9 cellular contexts compared by ENCODE assay signal in the genomic region with DNA sequence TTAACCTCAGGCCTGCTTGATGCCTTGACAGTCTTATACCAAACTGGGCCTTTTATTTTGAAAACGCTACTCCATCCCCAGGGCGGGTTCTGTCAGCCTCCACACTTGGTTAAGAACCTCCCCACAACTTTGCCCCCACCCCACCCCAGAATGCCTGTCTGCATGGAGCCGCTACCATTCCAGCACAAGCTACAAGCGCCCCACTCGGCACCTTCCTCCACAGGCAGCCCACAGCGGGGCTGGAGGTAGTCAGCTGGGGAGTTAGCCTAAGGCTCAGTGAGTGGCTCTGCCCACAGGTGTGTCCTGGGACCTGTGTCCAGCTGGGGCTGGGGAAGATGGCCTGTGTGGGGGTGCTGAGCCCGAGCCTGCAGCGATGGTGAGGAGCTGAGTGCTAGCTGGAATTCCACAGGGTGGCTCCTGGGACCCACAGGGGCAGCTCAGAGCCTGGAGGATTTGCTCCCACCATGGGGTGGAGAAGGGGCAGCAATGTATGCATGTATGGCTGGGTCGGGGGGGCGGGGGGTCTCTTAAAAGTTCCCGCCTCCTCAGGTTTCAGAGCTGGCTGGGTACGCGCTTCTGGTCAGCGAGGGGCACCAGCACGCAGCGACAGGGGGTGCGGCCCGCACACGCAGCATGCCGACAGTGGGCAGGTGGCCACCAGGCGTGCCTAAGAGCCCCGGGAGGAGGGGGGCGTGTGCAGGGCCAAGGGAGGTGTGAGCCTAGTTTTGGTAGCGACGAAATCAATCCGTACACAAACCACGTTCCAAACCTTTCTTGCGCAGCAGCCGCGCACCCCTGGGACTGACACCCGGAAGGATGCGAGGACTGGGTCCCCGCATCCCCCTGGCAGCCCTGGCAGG. TPM values are rescaled to one million over a fixed set of nuclear protein-coding genes. Genes with fewer than 3 reads are reported as not detected.
DNase-seq lines count a peak whose midpoint lies in the region; TF ChIP-seq lines count a peak whose summit lies in the region.
"Had no signal": no experiment of that assay in that cellular context is flagged by ENCODE, and none has a peak within 500 bp of the region (broad histone marks: within the 10 kb centered on the region; RNA-seq: fewer than 3 reads in every experiment).

No MANE protein-coding gene starts in this region.

- no peak for TF ChIP-seq CTCF in VCaP (conservative IDR thresholded peaks at IDR 0.05)
- TF ChIP-seq CTCF in glutamatergic neuron (IDR thresholded peaks at IDR 0.05; ENCODE audit: partially characterized antibody, unreplicated experiment), result no peak
- TF ChIP-seq CTCF in prostate gland (IDR thresholded peaks at IDR 0.05), result no peak
- no peak for TF ChIP-seq CTCF in GM13976 (IDR thresholded peaks at IDR 0.05; ENCODE audit: borderline replicate concordance, control extremely low read depth, extremely low read depth, insufficient read depth, missing control alignments)

- H3K9me3 Mint-ChIP-seq in glutamatergic neuron (ENCODE audit: unreplicated experiment), result peaks cover 5% of the 10 kb centered on the region

- peaks cover 19% of the 10 kb centered on the region for H3K27me3 Mint-ChIP-seq in glutamatergic neuron (ENCODE audit: unreplicated experiment)

- H3K4me1 ChIP-seq in ES-I3 (ENCODE audit: insufficient read depth, low read length), result peaks cover 25% of the 10 kb centered on the region
- peaks cover 3% of the 10 kb centered on the region for H3K4me1 ChIP-seq in prostate gland (replicated peaks)

- intact Hi-C loops in prostate gland (cut with DNase I), result loop anchor here (5.0 kb wide), 1 partner anchor 289 kb away; a partner anchor contains a TSS

- peak overlapping the region; percentile 67; the same call in 1 of the 2 replicates for H3K9ac ChIP-seq in ES-I3 (ENCODE audit: low read depth, low read length)

- H3K27ac Mint-ChIP-seq in glutamatergic neuron (ENCODE audit: unreplicated experiment), result no peak overlapping the region

- H3K27ac ChIP-seq in VCaP (peak overlapping the region; percentile 53; the same call in 1 of the 2 replicates), prostate gland (peak overlapping the region; percentile 83 to 88)
- H3K27ac ChIP-seq: HL-60 had no signal

- H3K36me3 Mint-ChIP-seq in glutamatergic neuron (ENCODE audit: unreplicated experiment), result no peaks in the 10 kb centered on the region

- H3K36me3 ChIP-seq in ES-I3 (ENCODE audit: insufficient read depth, low read length) (no peaks in the 10 kb centered on the region), prostate gland (no peaks in the 10 kb centered on the region)

- peak; percentile 51 for DNase-seq in glutamatergic neuron
- peak; percentile 27 for DNase-seq in prostate gland (ENCODE audit: low spot score)
- no peak for DNase-seq in GDM1 (lab: John Stamatoyannopoulos, UW)
- DNase-seq in OCI-M2 (lab: John Stamatoyannopoulos, UW; ENCODE audit: unreplicated experiment), result no peak
- no peak for DNase-seq in GM13976 (ENCODE audit: low spot score)
- no peak for DNase-seq in NOMO-1 treated with dmso at 0.1 percent for 144 hours (lab: John Stamatoyannopoulos, UW; ENCODE audit: unreplicated experiment)

- in situ Hi-C loops in GM13976 (cut with MboI; ENCODE audit: low sequenced_read_pairs, unreplicated experiment), result no loop called here

- TF ChIP-seq POLR2A in prostate gland (IDR thresholded peaks at IDR 0.05), result no peak

- 16% methylated on average over 29 of the region's 33 CpGs for WGBS in prostate gland

- H3K9me3 ChIP-seq in ES-I3 (ENCODE audit: control insufficient read depth, insufficient read depth, low read length), result no peaks in the 10 kb centered on the region
- H3K9me3 ChIP-seq in prostate gland, result no peaks in the 10 kb centered on the region

- no peaks in the 10 kb centered on the region for H3K4me1 Mint-ChIP-seq in glutamatergic neuron (ENCODE audit: low read depth, unreplicated experiment)

- H3K4me3 ChIP-seq in prostate gland, result peak overlapping the region; percentile 54 to 64

- H3K27me3 ChIP-seq in prostate gland (replicated peaks; ENCODE audit: insufficient read depth), result no peaks in the 10 kb centered on the region

- H3K4me3 Mint-ChIP-seq in glutamatergic neuron (ENCODE audit: unreplicated experiment), result peak overlapping the region; percentile 59

RNA-seq across cellular contexts. Expression of a gene that starts 0.9 kb away (rescaled TPM):
- total RNA-seq in glutamatergic neuron (ENCODE audit: unreplicated experiment) (5.0 TPM), prostate gland (10 to 100 TPM; 25.3 to 84.5 TPM)

RNA-seq across cellular contexts. Expression of a gene that starts 15.2 kb away (rescaled TPM):
- total RNA-seq in glutamatergic neuron (ENCODE audit: unreplicated experiment) (not detected), prostate gland (under 1 TPM in 1 of 2 donors, not detected in 1; 0.36 TPM)

RNA-seq across cellular contexts. Expression of a gene that starts 45.4 kb away (rescaled TPM):
- not detected for total RNA-seq in glutamatergic neuron (ENCODE audit: unreplicated experiment)
- 1 to 10 TPM in 1 of 2 donors, not detected in 1; 6.0 TPM for total RNA-seq in prostate gland

Comparison
In these comparisons a context has a peak if more than half of its experiments do, and no peak if none do; other contexts are left out.
1. DNase-seq: peak in glutamatergic neuron (single experiment) and prostate gland (single experiment); none in GDM1 (single experiment), OCI-M2 (single experiment), GM13976 (single experiment) and NOMO-1 treated with dmso at 0.1 percent for 144 hours (single experiment).